Comparison of ENCODE assay signal across 1 cellular context in genomic region chr5:119458911-119459632, GRCh38.
TF ChIP-seq lines count a peak whose summit lies in the region.

No MANE protein-coding gene starts in this region.

TF ChIP-seq in H1, 55 proteins besides CTCF, POLR2A, EP300 and RAD21:
- no peak for TF ChIP-seq JUN (IDR thresholded peaks at IDR 0.05; ENCODE audit: low read depth, low read length)
- no peak for TF ChIP-seq POU5F1 (IDR thresholded peaks at IDR 0.05; ENCODE audit: low read depth, low read length)
- TF ChIP-seq NANOG (IDR thresholded peaks at IDR 0.05; ENCODE audit: insufficient read depth, low read depth, low read length, poor library complexity, severe bottlenecking) = peak; percentile 57
- peak in 1 of 2 experiments; percentile 17 for TF ChIP-seq BCL11A (IDR thresholded peaks at IDR 0.05; ENCODE audit: low read depth in 2 of 2, low read length in 2 of 2)
- no peak for TF ChIP-seq RXRA (IDR thresholded peaks at IDR 0.05; ENCODE audit: insufficient read depth, low read depth, low read length)
- no peak for TF ChIP-seq BACH1 (IDR thresholded peaks at IDR 0.05; ENCODE audit: low read length)
- TF ChIP-seq NRF1 (IDR thresholded peaks at IDR 0.05; ENCODE audit: low read depth, low read length) = no peak
- TF ChIP-seq MAX (IDR thresholded peaks at IDR 0.05) = no peak
- no peak for TF ChIP-seq SIRT6 (IDR thresholded peaks at IDR 0.05; ENCODE audit: low read length)
- no peak for TF ChIP-seq RBBP5 (IDR thresholded peaks at IDR 0.05; ENCODE audit: borderline replicate concordance, low read depth, low read length)
- no peak for TF ChIP-seq E2F6 (IDR thresholded peaks at IDR 0.05)
- peak; percentile 89 for TF ChIP-seq CHD7 (IDR thresholded peaks at IDR 0.05; ENCODE audit: insufficient replicate concordance, low read length)
- TF ChIP-seq SP1 (IDR thresholded peaks at IDR 0.05; ENCODE audit: low read depth, low read length) = 0 out of 2 replicates have a peak, but pooled peaks have one; percentile 41
- no peak for TF ChIP-seq MAFK (IDR thresholded peaks at IDR 0.05; ENCODE audit: low read depth, low read length)
TF ChIP-seq in H1: peak in this region for 4.
